23 cellular contexts compared by ENCODE assay signal in the genomic region with DNA sequence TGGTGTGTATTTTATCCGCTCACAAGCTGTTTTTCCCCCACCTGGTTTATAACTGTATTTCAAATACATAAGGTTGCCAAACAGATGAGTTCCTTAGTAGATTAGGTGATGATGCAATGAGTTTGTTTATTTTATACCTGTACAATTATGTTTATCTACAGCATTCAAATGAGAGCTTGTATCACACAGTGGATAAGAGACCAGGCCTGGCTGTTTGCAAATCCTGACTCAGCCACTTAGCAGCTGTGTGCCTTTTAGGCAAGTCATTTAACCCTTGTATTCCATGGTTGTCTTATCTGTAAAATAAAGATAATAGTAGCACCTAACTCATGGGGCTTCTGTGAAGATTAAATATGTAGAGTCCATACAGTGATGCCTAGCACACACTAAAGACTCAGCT.
DNase-seq lines count a peak whose midpoint lies in the region; ATAC-seq, FAIRE-seq and TF ChIP-seq lines count a peak whose summit lies in the region.
"Had no signal": no experiment of that assay in that cellular context is flagged by ENCODE, and none has a peak within 500 bp of the region (broad histone marks: within the 10 kb centered on the region; RNA-seq: fewer than 3 reads in every experiment).

No MANE protein-coding gene starts in this region.

- no peak for FAIRE-seq in pancreas (lab: Jason Lieb, UNC)
- FAIRE-seq: GM12891, GM18507 had no signal

- intact Hi-C loops in PC-9 (cut with micrococcal nuclease; ENCODE audit: unreplicated experiment), result no loop called here
- intact Hi-C loops in pancreas (cut with DNase I), result no loop called here
- intact Hi-C loops in heart right ventricle (cut with DNase I), result no loop called here

- H2AFZ ChIP-seq in PC-9 (0 out of 2 replicates have a peak overlapping the region, but pooled peaks have one; percentile 28), hepatocyte (no peak overlapping the region)

- H3K4me3 ChIP-seq in PC-9, result no peak overlapping the region
- H3K4me3 ChIP-seq in hepatocyte, result no peak overlapping the region
- no peak overlapping the region for H3K4me3 ChIP-seq in pancreas
- H3K4me3 ChIP-seq in heart right ventricle, result no peak overlapping the region
- H3K4me3 ChIP-seq: SJCRH30 had no signal

- ATAC-seq in pancreas (peak in 3 of 4 donors; percentile 29 to 53 (median 45)), heart right ventricle (no peak)
- ATAC-seq: HCT116, PC-3 had no signal

- H3K4me1 ChIP-seq in PC-9 (replicated peaks; ENCODE audit: insufficient read depth) (no peaks in the 10 kb centered on the region), hepatocyte (ENCODE audit: insufficient read depth) (no peaks in the 10 kb centered on the region), pancreas (no peaks in the 10 kb centered on the region), heart right ventricle (no peaks in the 10 kb centered on the region)
- H3K4me1 ChIP-seq: BE2C had no signal

- no peak overlapping the region for H3K27ac ChIP-seq in PC-9
- peak overlapping the region; percentile 8 for H3K27ac ChIP-seq in hepatocyte
- no peak overlapping the region for H3K27ac ChIP-seq in pancreas
- no peak overlapping the region for H3K27ac ChIP-seq in heart right ventricle
- H3K27ac ChIP-seq: 22Rv1, SJCRH30 had no signal

- WGBS in hepatocyte (ENCODE audit: low lambda C conversion rate, missing lambda C conversion rate), result 96% methylated on average over 1 of the region's 1 CpG
- WGBS in pancreas, 2 donors, result 69 to 80% methylated on average over 1 of the region's 1 CpG
- WGBS in heart right ventricle, 2 donors, result 97 to 98% methylated on average over 1 of the region's 1 CpG

- TF ChIP-seq POLR2A in erythroblast (IDR thresholded peaks at IDR 0.05; ENCODE audit: low read length), result no peak

- TF ChIP-seq CTCF in PC-9 (conservative IDR thresholded peaks at IDR 0.05) (no peak), hepatocyte (IDR thresholded peaks at IDR 0.05; ENCODE audit: poor library complexity) (no peak), pancreas (IDR thresholded peaks at IDR 0.05) (no peak), heart right ventricle (IDR thresholded peaks at IDR 0.05) (no peak)

- H4K20me1 ChIP-seq in PC-9 (ENCODE audit: insufficient read depth) (no peaks in the 10 kb centered on the region), hepatocyte (ENCODE audit: insufficient read depth, poor library complexity, severe bottlenecking) (no peaks in the 10 kb centered on the region)

- BruUV-seq in PC-9 (replicated peaks; lab: Mats Ljungman, UMichigan), result no TSS peak

- no peaks in the 10 kb centered on the region for H3K27me3 ChIP-seq in PC-9 (ENCODE audit: insufficient read depth, low read depth)
- no peaks in the 10 kb centered on the region for H3K27me3 ChIP-seq in hepatocyte
- H3K27me3 ChIP-seq in pancreas, result no peaks in the 10 kb centered on the region
- H3K27me3 ChIP-seq in heart right ventricle, result peaks cover 0 to 4% (median 0%) of the 10 kb centered on the region in 7 donors
- H3K27me3 ChIP-seq: SJCRH30 had no signal

- CTCF ChIA-PET in PC-9 (lab: Charles Lee), result interaction anchor here (0.7 kb wide), 1 partner anchor 239 kb away, joined by 3 read pairs; no protein-coding TSS in a partner anchor

- no peaks in the 10 kb centered on the region for H3F3A ChIP-seq in PC-9 (ENCODE audit: insufficient read depth, low read depth)

- POLR2A ChIA-PET in PC-9 (lab: Charles Lee; ENCODE audit: unreplicated experiment), result no interaction called here

- H3K9me2 ChIP-seq in PC-9 (ENCODE audit: insufficient read depth) (no peaks in the 10 kb centered on the region), hepatocyte (replicated peaks; ENCODE audit: insufficient read depth) (no peaks in the 10 kb centered on the region)

- H3K79me2 ChIP-seq in PC-9 (ENCODE audit: low read depth) (no peaks in the 10 kb centered on the region), hepatocyte (no peaks in the 10 kb centered on the region)

- H3K9me3 ChIP-seq in PC-9 (ENCODE audit: insufficient read depth, low read depth) (no peaks in the 10 kb centered on the region), hepatocyte (ENCODE audit: low read depth) (no peaks in the 10 kb centered on the region), pancreas (no peaks in the 10 kb centered on the region), heart right ventricle (peaks cover 0 to under 1% (median 0%) of the 10 kb centered on the region in 11 donors)
- H3K9me3 ChIP-seq: BE2C, SJCRH30 had no signal

- H3K36me3 ChIP-seq in PC-9 (ENCODE audit: low read depth), result no peaks in the 10 kb centered on the region
- H3K36me3 ChIP-seq in hepatocyte (replicated peaks; ENCODE audit: insufficient read depth, low read depth), result no peaks in the 10 kb centered on the region
- H3K36me3 ChIP-seq in pancreas, result no peaks in the 10 kb centered on the region
- H3K36me3 ChIP-seq in heart right ventricle, result no peaks in the 10 kb centered on the region
- H3K36me3 ChIP-seq: BE2C, SJCRH30 had no signal

- H3K4me2 ChIP-seq in PC-9, result no peak overlapping the region
- no peak overlapping the region for H3K4me2 ChIP-seq in hepatocyte

- DNase-seq in NCI-H146 (lab: John Stamatoyannopoulos, UW) (peak; percentile 26), NCI-H146 treated with DMSO at 0.1 percent for 48 hours (lab: John Stamatoyannopoulos, UW; ENCODE audit: unreplicated experiment) (no peak), PC-9 (peak in 1 of 2 experiments; percentile 30), hepatocyte (ENCODE audit: low spot score) (peak; percentile 8), pancreas (no peak), erythroblast (lab: John Stamatoyannopoulos, UW) (no peak), heart right ventricle (no peak)
- DNase-seq in stimulated activated CD8-positive, alpha-beta memory T cell treated with anti-CD3 and anti-CD28 coated beads, Interleukin-4, amount 100 ng/mL, for 48 hours, result no peak
- DNase-seq: BE2C; Calu3; CD4-positive, alpha-beta T cell; GF-D8; KG1; NCI-H1048; NCI-H1436 treated with DMSO at 0.1 percent for 48 hours; NCI-H226; NCI-H526; PC-3; SJCRH30 had no signal

Comparison
In these comparisons a context has a peak if more than half of its experiments do, and no peak if none do; other contexts are left out.
1. DNase-seq: peak in NCI-H146 (single experiment) and hepatocyte (single experiment); none in NCI-H146 treated with DMSO at 0.1 percent for 48 hours (single experiment), pancreas (0 of 6), erythroblast (0 of 2), heart right ventricle (0 of 2) and stimulated activated CD8-positive, alpha-beta memory T cell treated with anti-CD3 and anti-CD28 coated beads, Interleukin-4, amount 100 ng/mL, for 48 hours (single experiment).
2. ATAC-seq: peak in pancreas (3 of 4); none in heart right ventricle (0 of 8).